ENCODE assay signal across 11 cellular contexts in genomic region chr7:150344299-150344698, GRCh38. TPM values are rescaled to one million over a fixed set of nuclear protein-coding genes. Genes with fewer than 3 reads are reported as not detected.
"Had no signal": no experiment of that assay in that cellular context is flagged by ENCODE, and none has a peak within 500 bp of the region (broad histone marks: within the 10 kb centered on the region; RNA-seq: fewer than 3 reads in every experiment).

No MANE protein-coding gene starts in this region.

- H2AFZ ChIP-seq: GM23338 had no signal

- H3K27ac ChIP-seq: HL-60 had no signal

- DNase-seq: H9, HCEC 1CT, HFFc6, KG1 had no signal

- FAIRE-seq: H1, H54 had no signal

- H3K4me2 ChIP-seq: GM23338 had no signal

- ATAC-seq: GM23338, HepG2 had no signal

- H3K4me3 ChIP-seq: GM23338 had no signal

RNA-seq across cellular contexts. Expression of gene RARRES2, which starts 2.9 kb away (rescaled TPM):
- total RNA-seq: HT1080 had no signal
- polyA plus RNA-seq: IgD-negative memory B cell had no signal

RNA-seq across cellular contexts. Expression of gene ACTR3C, which starts 21.0 kb away (rescaled TPM):
- total RNA-seq: H1, HFFc6, HT1080 had no signal

RNA-seq across cellular contexts. Expression of gene LRRC61, which starts 21.1 kb away (rescaled TPM):
- total RNA-seq: HFFc6, HT1080 had no signal
